Comparison of ENCODE assay signal across 1 cellular context in the genomic region with DNA sequence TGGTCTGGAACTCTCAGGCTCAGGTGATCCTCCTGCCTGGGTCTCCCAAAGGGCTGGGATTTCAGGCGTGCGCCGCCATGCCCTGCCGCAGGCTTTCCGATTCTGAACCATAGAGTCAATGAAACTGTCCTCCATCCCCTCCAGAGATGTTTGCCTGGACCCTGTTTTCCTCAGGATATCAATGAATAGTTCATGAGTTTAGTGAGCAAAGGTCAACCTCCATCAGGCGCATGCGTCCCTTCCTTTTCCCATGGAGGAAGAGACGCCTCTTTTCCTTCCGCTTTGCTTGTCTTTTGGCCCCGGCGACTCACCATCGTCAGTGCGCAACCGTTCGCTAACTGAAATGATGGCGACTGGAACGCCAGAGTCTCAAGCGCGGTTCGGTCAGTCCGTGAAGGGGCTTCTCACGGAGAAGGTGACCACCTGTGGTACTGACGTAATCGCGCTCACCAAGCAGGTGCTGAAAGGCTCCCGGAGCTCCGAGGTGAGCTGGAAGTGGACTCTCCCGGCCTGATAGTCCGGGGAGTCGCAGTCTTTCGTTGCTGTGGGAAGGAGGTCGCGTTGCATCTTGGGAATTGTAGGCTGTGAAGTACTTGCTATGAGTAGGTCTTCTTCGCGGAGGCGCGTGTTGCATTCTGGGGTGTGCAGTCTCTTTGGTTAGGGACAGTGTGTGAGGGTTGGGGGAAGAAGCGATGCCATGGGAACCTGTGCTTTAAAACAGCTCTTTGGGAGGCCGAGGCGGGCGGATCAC.
TF ChIP-seq lines count a peak whose summit lies in the region.

A gene with protein sequence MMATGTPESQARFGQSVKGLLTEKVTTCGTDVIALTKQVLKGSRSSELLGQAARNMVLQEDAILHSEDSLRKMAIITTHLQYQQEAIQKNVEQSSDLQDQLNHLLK (plus strand): TSS at position 316 of the 751 bp plus-strand sequence. CDS start 28 bp downstream, at position 344.

TF ChIP-seq in HEK293, 187 proteins besides CTCF, POLR2A, EP300 and RAD21 (continued from another document and continues in another):
- TF ChIP-seq, protein P1, sequence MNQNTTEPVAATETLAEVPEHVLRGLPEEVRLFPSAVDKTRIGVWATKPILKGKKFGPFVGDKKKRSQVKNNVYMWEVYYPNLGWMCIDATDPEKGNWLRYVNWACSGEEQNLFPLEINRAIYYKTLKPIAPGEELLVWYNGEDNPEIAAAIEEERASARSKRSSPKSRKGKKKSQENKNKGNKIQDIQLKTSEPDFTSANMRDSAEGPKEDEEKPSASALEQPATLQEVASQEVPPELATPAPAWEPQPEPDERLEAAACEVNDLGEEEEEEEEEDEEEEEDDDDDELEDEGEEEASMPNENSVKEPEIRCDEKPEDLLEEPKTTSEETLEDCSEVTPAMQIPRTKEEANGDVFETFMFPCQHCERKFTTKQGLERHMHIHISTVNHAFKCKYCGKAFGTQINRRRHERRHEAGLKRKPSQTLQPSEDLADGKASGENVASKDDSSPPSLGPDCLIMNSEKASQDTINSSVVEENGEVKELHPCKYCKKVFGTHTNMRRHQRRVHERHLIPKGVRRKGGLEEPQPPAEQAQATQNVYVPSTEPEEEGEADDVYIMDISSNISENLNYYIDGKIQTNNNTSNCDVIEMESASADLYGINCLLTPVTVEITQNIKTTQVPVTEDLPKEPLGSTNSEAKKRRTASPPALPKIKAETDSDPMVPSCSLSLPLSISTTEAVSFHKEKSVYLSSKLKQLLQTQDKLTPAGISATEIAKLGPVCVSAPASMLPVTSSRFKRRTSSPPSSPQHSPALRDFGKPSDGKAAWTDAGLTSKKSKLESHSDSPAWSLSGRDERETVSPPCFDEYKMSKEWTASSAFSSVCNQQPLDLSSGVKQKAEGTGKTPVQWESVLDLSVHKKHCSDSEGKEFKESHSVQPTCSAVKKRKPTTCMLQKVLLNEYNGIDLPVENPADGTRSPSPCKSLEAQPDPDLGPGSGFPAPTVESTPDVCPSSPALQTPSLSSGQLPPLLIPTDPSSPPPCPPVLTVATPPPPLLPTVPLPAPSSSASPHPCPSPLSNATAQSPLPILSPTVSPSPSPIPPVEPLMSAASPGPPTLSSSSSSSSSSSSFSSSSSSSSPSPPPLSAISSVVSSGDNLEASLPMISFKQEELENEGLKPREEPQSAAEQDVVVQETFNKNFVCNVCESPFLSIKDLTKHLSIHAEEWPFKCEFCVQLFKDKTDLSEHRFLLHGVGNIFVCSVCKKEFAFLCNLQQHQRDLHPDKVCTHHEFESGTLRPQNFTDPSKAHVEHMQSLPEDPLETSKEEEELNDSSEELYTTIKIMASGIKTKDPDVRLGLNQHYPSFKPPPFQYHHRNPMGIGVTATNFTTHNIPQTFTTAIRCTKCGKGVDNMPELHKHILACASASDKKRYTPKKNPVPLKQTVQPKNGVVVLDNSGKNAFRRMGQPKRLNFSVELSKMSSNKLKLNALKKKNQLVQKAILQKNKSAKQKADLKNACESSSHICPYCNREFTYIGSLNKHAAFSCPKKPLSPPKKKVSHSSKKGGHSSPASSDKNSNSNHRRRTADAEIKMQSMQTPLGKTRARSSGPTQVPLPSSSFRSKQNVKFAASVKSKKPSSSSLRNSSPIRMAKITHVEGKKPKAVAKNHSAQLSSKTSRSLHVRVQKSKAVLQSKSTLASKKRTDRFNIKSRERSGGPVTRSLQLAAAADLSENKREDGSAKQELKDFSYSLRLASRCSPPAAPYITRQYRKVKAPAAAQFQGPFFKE (tag by site-specific recombination; IDR thresholded peaks at IDR 0.05; ENCODE audit: borderline replicate concordance): no peak
- TF ChIP-seq ZFHX2 (tag by site-specific recombination; conservative IDR thresholded peaks at IDR 0.05) (peak; percentile 61), ZBTB17 (tag by site-specific recombination; IDR thresholded peaks at IDR 0.05) (peak; percentile 99), ZNF629 (tag by site-specific recombination; IDR thresholded peaks at IDR 0.05) (peak; percentile 93), KLF1 (tag by site-specific recombination; IDR thresholded peaks at IDR 0.05) (no peak; the same call in 1 of the 2 replicates), TRIM28 (IDR thresholded peaks at IDR 0.05; ENCODE audit: borderline replicate concordance, low read length) (peak; percentile 96), ZNF530 (tag by site-specific recombination; IDR thresholded peaks at IDR 0.05; ENCODE audit: low read depth) (no peak), ZNF426 (tag by site-specific recombination; IDR thresholded peaks at IDR 0.05) (no peak), ZNF2 (tag by site-specific recombination; IDR thresholded peaks at IDR 0.05) (peak; percentile 98), REPIN1 (tag by site-specific recombination; IDR thresholded peaks at IDR 0.05; ENCODE audit: low read depth) (no peak), ZNF544 (tag by site-specific recombination; IDR thresholded peaks at IDR 0.05) (no peak), ZNF768 (tag by site-specific recombination; IDR thresholded peaks at IDR 0.05) (no peak), ZNF202 (tag by site-specific recombination; IDR thresholded peaks at IDR 0.05; ENCODE audit: borderline replicate concordance) (no peak), ZSCAN23 (tag by site-specific recombination; IDR thresholded peaks at IDR 0.05) (no peak), ZNF274 (IDR thresholded peaks at IDR 0.05; ENCODE audit: low read length) (no peak), ZNF274 (tag by site-specific recombination; IDR thresholded peaks at IDR 0.05; ENCODE audit: borderline replicate concordance) (no peak), ZNF776 (tag by site-specific recombination; IDR thresholded peaks at IDR 0.05; ENCODE audit: borderline replicate concordance) (no peak), PRDM1 (tag by site-specific recombination; IDR thresholded peaks at IDR 0.05) (no peak), ZNF138 (tag by site-specific recombination; IDR thresholded peaks at IDR 0.05; ENCODE audit: borderline replicate concordance) (no peak), ATF2 (tag by site-specific recombination; IDR thresholded peaks at IDR 0.05; ENCODE audit: low read depth) (peak; percentile 87), ZNF398 (tag by site-specific recombination; IDR thresholded peaks at IDR 0.05) (no peak), ZNF600 (tag by site-specific recombination; IDR thresholded peaks at IDR 0.05) (peak; percentile 91), ZNF248 (tag by site-specific recombination; IDR thresholded peaks at IDR 0.05) (no peak), EGR2 (tag by site-specific recombination; IDR thresholded peaks at IDR 0.05; ENCODE audit: low read depth) (peak; percentile 46; the same call in 1 of the 2 replicates), ZNF146 (tag by site-specific recombination; IDR thresholded peaks at IDR 0.05) (no peak)
- TF ChIP-seq, protein P2, sequence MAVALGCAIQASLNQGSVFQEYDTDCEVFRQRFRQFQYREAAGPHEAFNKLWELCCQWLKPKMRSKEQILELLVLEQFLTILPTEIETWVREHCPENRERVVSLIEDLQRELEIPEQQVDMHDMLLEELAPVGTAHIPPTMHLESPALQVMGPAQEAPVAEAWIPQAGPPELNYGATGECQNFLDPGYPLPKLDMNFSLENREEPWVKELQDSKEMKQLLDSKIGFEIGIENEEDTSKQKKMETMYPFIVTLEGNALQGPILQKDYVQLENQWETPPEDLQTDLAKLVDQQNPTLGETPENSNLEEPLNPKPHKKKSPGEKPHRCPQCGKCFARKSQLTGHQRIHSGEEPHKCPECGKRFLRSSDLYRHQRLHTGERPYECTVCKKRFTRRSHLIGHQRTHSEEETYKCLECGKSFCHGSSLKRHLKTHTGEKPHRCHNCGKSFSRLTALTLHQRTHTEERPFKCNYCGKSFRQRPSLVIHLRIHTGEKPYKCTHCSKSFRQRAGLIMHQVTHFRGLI (tag by site-specific recombination; IDR thresholded peaks at IDR 0.05): no peak
- TF ChIP-seq, protein P3, sequence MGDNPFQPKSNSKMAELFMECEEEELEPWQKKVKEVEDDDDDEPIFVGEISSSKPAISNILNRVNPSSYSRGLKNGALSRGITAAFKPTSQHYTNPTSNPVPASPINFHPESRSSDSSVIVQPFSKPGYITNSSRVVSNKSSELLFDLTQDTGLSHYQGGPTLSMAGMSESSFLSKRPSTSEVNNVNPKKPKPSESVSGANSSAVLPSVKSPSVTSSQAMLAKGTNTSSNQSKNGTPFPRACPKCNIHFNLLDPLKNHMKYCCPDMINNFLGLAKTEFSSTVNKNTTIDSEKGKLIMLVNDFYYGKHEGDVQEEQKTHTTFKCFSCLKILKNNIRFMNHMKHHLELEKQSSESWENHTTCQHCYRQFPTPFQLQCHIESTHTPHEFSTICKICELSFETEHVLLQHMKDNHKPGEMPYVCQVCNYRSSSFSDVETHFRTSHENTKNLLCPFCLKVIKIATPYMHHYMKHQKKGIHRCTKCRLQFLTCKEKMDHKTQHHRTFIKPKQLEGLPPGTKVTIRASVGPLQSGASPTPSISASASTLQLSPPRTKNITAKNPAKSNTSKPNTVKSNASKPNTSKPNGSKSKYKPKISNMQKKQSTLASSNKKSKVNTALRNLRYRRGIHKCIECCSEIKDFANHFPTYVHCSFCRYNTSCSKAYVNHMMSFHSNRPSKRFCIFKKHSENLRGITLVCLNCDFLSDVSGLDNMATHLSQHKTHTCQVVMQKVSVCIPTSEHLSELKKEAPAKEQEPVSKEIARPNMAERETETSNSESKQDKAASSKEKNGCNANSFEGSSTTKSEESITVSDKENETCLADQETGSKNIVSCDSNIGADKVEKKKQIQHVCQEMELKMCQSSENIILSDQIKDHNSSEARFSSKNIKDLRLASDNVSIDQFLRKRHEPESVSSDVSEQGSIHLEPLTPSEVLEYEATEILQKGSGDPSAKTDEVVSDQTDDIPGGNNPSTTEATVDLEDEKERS (tag by site-specific recombination; IDR thresholded peaks at IDR 0.05): no peak; the same call in 1 of the 2 replicates
- TF ChIP-seq, protein P4, sequence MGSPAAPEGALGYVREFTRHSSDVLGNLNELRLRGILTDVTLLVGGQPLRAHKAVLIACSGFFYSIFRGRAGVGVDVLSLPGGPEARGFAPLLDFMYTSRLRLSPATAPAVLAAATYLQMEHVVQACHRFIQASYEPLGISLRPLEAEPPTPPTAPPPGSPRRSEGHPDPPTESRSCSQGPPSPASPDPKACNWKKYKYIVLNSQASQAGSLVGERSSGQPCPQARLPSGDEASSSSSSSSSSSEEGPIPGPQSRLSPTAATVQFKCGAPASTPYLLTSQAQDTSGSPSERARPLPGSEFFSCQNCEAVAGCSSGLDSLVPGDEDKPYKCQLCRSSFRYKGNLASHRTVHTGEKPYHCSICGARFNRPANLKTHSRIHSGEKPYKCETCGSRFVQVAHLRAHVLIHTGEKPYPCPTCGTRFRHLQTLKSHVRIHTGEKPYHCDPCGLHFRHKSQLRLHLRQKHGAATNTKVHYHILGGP (tag by site-specific recombination; IDR thresholded peaks at IDR 0.05): no peak
- TF ChIP-seq, protein P5, sequence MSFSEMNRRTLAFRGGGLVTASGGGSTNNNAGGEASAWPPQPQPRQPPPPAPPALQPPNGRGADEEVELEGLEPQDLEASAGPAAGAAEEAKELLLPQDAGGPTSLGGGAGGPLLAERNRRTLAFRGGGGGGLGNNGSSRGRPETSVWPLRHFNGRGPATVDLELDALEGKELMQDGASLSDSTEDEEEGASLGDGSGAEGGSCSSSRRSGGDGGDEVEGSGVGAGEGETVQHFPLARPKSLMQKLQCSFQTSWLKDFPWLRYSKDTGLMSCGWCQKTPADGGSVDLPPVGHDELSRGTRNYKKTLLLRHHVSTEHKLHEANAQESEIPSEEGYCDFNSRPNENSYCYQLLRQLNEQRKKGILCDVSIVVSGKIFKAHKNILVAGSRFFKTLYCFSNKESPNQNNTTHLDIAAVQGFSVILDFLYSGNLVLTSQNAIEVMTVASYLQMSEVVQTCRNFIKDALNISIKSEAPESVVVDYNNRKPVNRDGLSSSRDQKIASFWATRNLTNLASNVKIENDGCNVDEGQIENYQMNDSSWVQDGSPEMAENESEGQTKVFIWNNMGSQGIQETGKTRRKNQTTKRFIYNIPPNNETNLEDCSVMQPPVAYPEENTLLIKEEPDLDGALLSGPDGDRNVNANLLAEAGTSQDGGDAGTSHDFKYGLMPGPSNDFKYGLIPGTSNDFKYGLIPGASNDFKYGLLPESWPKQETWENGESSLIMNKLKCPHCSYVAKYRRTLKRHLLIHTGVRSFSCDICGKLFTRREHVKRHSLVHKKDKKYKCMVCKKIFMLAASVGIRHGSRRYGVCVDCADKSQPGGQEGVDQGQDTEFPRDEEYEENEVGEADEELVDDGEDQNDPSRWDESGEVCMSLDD (tag by site-specific recombination; IDR thresholded peaks at IDR 0.05): no peak; the same call in none of the 2 replicates
- TF ChIP-seq, protein P6, sequence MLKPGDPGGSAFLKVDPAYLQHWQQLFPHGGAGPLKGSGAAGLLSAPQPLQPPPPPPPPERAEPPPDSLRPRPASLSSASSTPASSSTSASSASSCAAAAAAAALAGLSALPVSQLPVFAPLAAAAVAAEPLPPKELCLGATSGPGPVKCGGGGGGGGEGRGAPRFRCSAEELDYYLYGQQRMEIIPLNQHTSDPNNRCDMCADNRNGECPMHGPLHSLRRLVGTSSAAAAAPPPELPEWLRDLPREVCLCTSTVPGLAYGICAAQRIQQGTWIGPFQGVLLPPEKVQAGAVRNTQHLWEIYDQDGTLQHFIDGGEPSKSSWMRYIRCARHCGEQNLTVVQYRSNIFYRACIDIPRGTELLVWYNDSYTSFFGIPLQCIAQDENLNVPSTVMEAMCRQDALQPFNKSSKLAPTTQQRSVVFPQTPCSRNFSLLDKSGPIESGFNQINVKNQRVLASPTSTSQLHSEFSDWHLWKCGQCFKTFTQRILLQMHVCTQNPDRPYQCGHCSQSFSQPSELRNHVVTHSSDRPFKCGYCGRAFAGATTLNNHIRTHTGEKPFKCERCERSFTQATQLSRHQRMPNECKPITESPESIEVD (tag by site-specific recombination; IDR thresholded peaks at IDR 0.05): no peak
